19 cellular contexts compared by ENCODE assay signal in the genomic region with DNA sequence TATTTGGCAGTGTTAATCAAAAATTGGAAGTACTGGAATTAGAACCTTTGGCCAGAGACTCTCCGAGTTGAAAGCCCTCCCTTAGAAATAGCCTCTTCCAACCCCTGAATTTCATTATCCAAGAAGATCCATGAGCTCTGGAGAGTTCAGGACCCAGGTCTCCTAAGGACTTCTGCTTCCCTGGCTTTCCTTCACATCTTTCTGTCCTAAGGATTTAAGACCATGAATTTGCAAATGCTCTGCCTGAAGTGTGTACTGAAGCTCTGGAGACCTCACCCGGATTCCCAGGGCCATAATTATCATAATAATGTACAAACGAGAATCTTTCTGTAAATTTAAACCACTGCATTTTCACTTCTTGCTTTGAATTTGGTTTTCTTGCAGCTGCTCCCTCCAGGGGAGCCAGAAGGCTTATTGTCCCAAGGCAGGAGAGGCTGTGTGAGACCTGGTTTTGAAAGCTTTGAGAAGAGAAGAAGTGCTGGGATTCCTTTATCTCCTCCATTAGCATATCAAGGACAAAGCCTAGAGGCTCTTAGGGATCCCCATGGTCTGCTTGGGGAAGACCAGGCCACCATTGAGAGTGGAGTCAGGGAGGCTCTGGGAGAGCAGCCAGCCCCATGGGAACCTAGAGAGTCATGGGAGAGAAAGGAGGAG. TPM values are rescaled to one million over a fixed set of nuclear protein-coding genes. Genes with fewer than 3 reads are reported as not detected.
DNase-seq lines count a peak whose midpoint lies in the region; ATAC-seq and TF ChIP-seq lines count a peak whose summit lies in the region.
"Had no signal": no experiment of that assay in that cellular context is flagged by ENCODE, and none has a peak within 500 bp of the region (broad histone marks: within the 10 kb centered on the region; RNA-seq: fewer than 3 reads in every experiment).

No MANE protein-coding gene starts in this region.

- H3K9me2 ChIP-seq in GM23338 (ENCODE audit: insufficient read depth) (peaks cover 21% of the 10 kb centered on the region), SU-DHL-6 (replicated peaks; ENCODE audit: insufficient read depth, low read length) (no peaks in the 10 kb centered on the region)

- no peak overlapping the region for H2BK5ac ChIP-seq in neuronal stem cell (ENCODE audit: low read length)

- H3K27me3 ChIP-seq in GM23338 (ENCODE audit: insufficient read depth) (peaks cover 15% of the 10 kb centered on the region; the same call in 1 of the 2 replicates), SU-DHL-6 (ENCODE audit: low read length) (no peaks in the 10 kb centered on the region), neuronal stem cell (ENCODE audit: control insufficient read depth in 3 of 3, insufficient read depth in 3 of 3, low read depth in 1 of 3, low read length in 3 of 3) (no peaks in the 10 kb centered on the region)
- H3K27me3 ChIP-seq: SJCRH30 had no signal

- H4K91ac ChIP-seq in neuronal stem cell (ENCODE audit: low read depth, low read length, poor library complexity) = no peak overlapping the region

- no peak overlapping the region for H2BK120ac ChIP-seq in neuronal stem cell (ENCODE audit: low read depth, low read length)

- H3K9ac ChIP-seq in SU-DHL-6 (ENCODE audit: low read length) (no peak overlapping the region), neuronal stem cell (ENCODE audit: low read depth, low read length, poor library complexity) (no peak overlapping the region)
- H3K9ac ChIP-seq: KMS-11 had no signal

- no peak overlapping the region for H3K23ac ChIP-seq in neuronal stem cell (ENCODE audit: low read depth, low read length, poor library complexity)

- H3K4me1 ChIP-seq in GM23338 (ENCODE audit: insufficient read depth) (peaks cover 17% of the 10 kb centered on the region; the same call in 1 of the 2 replicates), neuronal stem cell (ENCODE audit: control insufficient read depth in 2 of 2, insufficient read depth in 1 of 2, low read depth in 1 of 2, low read length in 2 of 2) (peaks cover 0 to 3% of the 10 kb centered on the region in 2 donors)
- H3K4me1 ChIP-seq: SJCRH30 had no signal

- no peak overlapping the region for H2BK15ac ChIP-seq in neuronal stem cell (ENCODE audit: low read length)

- ATAC-seq in GM23338 = peak; percentile 95
- ATAC-seq in GM19395 (IDR thresholded peaks at IDR 0.05; ENCODE audit: unreplicated experiment) = no peak
- ATAC-seq: HepG2 had no signal

- peaks cover 25% of the 10 kb centered on the region for H3K4me1 Mint-ChIP-seq in GM23338

- H3K4me2 ChIP-seq in GM23338 (peak overlapping the region; percentile 57), SU-DHL-6 (ENCODE audit: low read depth, low read length, poor library complexity, severe bottlenecking) (no peak overlapping the region), neuronal stem cell (ENCODE audit: insufficient read depth, low read length, poor library complexity, severe bottlenecking) (no peak overlapping the region)
- H3K4me2 ChIP-seq: KMS-11 had no signal

- H2AFZ ChIP-seq in GM23338 = no peak overlapping the region
- H2AFZ ChIP-seq in SU-DHL-6 (ENCODE audit: low read depth, low read length, severe bottlenecking) = no peak overlapping the region
- peak overlapping the region; percentile 28 for H2AFZ ChIP-seq in neuronal stem cell (ENCODE audit: low read length)

- peaks cover 5% of the 10 kb centered on the region; the same call in 2 of the 3 replicates for H3K36me3 Mint-ChIP-seq in GM23338 (ENCODE audit: low read depth)

- H3F3A ChIP-seq in GM23338 (replicated peaks; ENCODE audit: low read depth) (no peaks in the 10 kb centered on the region; the same call in 1 of the 2 replicates), SU-DHL-6 (ENCODE audit: insufficient read depth) (peaks cover 5% of the 10 kb centered on the region; the same call in 1 of the 2 replicates)

- H3K79me2 ChIP-seq in GM23338 (replicated peaks; ENCODE audit: insufficient read depth) = no peaks in the 10 kb centered on the region
- no peaks in the 10 kb centered on the region for H3K79me2 ChIP-seq in SU-DHL-6 (ENCODE audit: insufficient read depth, low read length)

- H3K4me3 ChIP-seq in GM23338 (peak overlapping the region; percentile 34; the same call in 1 of the 2 replicates), SU-DHL-6 (ENCODE audit: insufficient read depth, low read length, poor library complexity, severe bottlenecking) (no peak overlapping the region), neuronal stem cell (ENCODE audit: low read length in 2 of 2) (no peak overlapping the region)
- H3K4me3 ChIP-seq: SJCRH30 had no signal

- no peak overlapping the region for H4K8ac ChIP-seq in neuronal stem cell (ENCODE audit: low read depth, low read length)

- H3K9me3 ChIP-seq in SU-DHL-6 (ENCODE audit: insufficient read depth, low read length) = no peaks in the 10 kb centered on the region
- H3K9me3 ChIP-seq in neuronal stem cell (replicated peaks in 1 of 2; ENCODE audit: control insufficient read depth in 2 of 2, insufficient read depth in 1 of 2, low read depth in 1 of 2, low read length in 2 of 2) = peaks cover 0 to 2% of the 10 kb centered on the region in 2 donors
- H3K9me3 ChIP-seq: SJCRH30 had no signal

- peak overlapping the region; percentile 41 for H2AK5ac ChIP-seq in neuronal stem cell (ENCODE audit: low read depth, low read length)

- H3K14ac ChIP-seq in neuronal stem cell (ENCODE audit: low read length) = no peak overlapping the region

- no peak overlapping the region for H3K4ac ChIP-seq in neuronal stem cell (ENCODE audit: low read length)

- H3K36me3 ChIP-seq in GM23338 (ENCODE audit: insufficient read depth) (no peaks in the 10 kb centered on the region), SU-DHL-6 (ENCODE audit: low read length) (no peaks in the 10 kb centered on the region), neuronal stem cell (replicated peaks in 1 of 2; ENCODE audit: control insufficient read depth in 2 of 2, insufficient read depth in 2 of 2, low read length in 2 of 2) (no peaks in the 10 kb centered on the region)
- H3K36me3 ChIP-seq: SJCRH30 had no signal

- H3K18ac ChIP-seq in neuronal stem cell (ENCODE audit: low read length) = peak overlapping the region; percentile 41

- intact Hi-C loops in posterior vena cava (cut with DNase I) = no loop called here

- no peak overlapping the region for H3K27ac Mint-ChIP-seq in GM23338
- H3K27ac Mint-ChIP-seq: CD4-positive, alpha-beta T cell had no signal

- H4K20me1 ChIP-seq in GM23338 (replicated peaks; ENCODE audit: insufficient read depth) (no peaks in the 10 kb centered on the region; the same call in 1 of the 2 replicates), SU-DHL-6 (ENCODE audit: low read depth, low read length) (no peaks in the 10 kb centered on the region)

- TF ChIP-seq CTCF in GM23338 (conservative IDR thresholded peaks at IDR 0.05; ENCODE audit: low read depth in 2 of 2) = no peak
- TF ChIP-seq CTCF in SU-DHL-6 (IDR thresholded peaks at IDR 0.05; ENCODE audit: insufficient read depth, low read length, poor library complexity, severe bottlenecking) = no peak

- no peak overlapping the region for H3K27ac ChIP-seq in GM23338 (ENCODE audit: low read depth)
- H3K27ac ChIP-seq in SU-DHL-6 (ENCODE audit: low read depth, low read length) = peak overlapping the region; percentile 85
- H3K27ac ChIP-seq in neuronal stem cell (replicated peaks; ENCODE audit: low read length) = no peak overlapping the region
- H3K27ac ChIP-seq: KMS-11, SJCRH30 had no signal

- no peaks in the 10 kb centered on the region for H3K79me1 ChIP-seq in neuronal stem cell (ENCODE audit: low read depth, low read length)

- no peak overlapping the region for H2BK12ac ChIP-seq in neuronal stem cell (ENCODE audit: low read length)

- no peak overlapping the region for H3K4me3 Mint-ChIP-seq in GM23338
- H3K4me3 Mint-ChIP-seq: CD4-positive, alpha-beta T cell had no signal

- no CpG with 5 or more reads among the region's 3 CpGs for WGBS in neuronal stem cell (ENCODE audit: extremely low coverage in 2 of 2, insufficient read length in 2 of 2, insufficient replicate concordance in 1 of 2), 2 donors

- peaks cover 10% of the 10 kb centered on the region; the same call in 2 of the 3 replicates for H3K9me3 Mint-ChIP-seq in GM23338
- H3K9me3 Mint-ChIP-seq: CD4-positive, alpha-beta T cell had no signal

- DNase-seq in GM23338 (ENCODE audit: low spot score) (peak; percentile 44), iPS DF 4.7 (ENCODE audit: extremely low read depth, low spot score) (peak; percentile 74), neuronal stem cell (ENCODE audit: low spot score) (no peak), NCI-H146 (lab: John Stamatoyannopoulos, UW) (no peak), posterior vena cava (ENCODE audit: low spot score) (no peak)
- DNase-seq: Calu3; CD4-positive, alpha-beta T cell; DMS79; GDM1; NCI-H1930; NCI-H2171 treated with DMSO at 0.1 percent for 48 hours; NCI-H82; RPMI8226; SJCRH30; SW 1271 had no signal

- H3K27me3 Mint-ChIP-seq in GM23338 (ENCODE audit: insufficient read depth, low read depth, poor library complexity) = peaks cover 11% of the 10 kb centered on the region

TF ChIP-seq in GM23338, 12 proteins besides CTCF, POLR2A, EP300 and RAD21 (continues in another document):
- TF ChIP-seq EZH2phosphoT487 (IDR thresholded peaks at IDR 0.05; ENCODE audit: unreplicated experiment) (no peak), EZH2 (IDR thresholded peaks at IDR 0.05; ENCODE audit: low read depth, unreplicated experiment) (no peak), STAT1 (IDR thresholded peaks at IDR 0.05; ENCODE audit: unreplicated experiment) (no peak), JUNB (IDR thresholded peaks at IDR 0.05; ENCODE audit: unreplicated experiment) (no peak), NANOG (IDR thresholded peaks at IDR 0.05; ENCODE audit: borderline replicate concordance) (peak; percentile 32; the same call in 1 of the 2 replicates), ZNF114 (CRISPR knock-in tag; IDR thresholded peaks at IDR 0.05) (peak; percentile 78; the same call in 1 of the 2 replicates)
- TF ChIP-seq, protein P1, sequence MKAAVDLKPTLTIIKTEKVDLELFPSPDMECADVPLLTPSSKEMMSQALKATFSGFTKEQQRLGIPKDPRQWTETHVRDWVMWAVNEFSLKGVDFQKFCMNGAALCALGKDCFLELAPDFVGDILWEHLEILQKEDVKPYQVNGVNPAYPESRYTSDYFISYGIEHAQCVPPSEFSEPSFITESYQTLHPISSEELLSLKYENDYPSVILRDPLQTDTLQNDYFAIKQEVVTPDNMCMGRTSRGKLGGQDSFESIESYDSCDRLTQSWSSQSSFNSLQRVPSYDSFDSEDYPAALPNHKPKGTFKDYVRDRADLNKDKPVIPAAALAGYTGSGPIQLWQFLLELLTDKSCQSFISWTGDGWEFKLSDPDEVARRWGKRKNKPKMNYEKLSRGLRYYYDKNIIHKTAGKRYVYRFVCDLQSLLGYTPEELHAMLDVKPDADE (IDR thresholded peaks at IDR 0.05) = no peak

RNA-seq across cellular contexts. Expression of a gene that starts 41.1 kb away (rescaled TPM):
- 91.4 and 96.6 TPM in 2 replicates for total RNA-seq in GM23338 (2014; rRNA removed; shearing (Covaris generic))
- 130 and 135 TPM in 2 replicates for polyA plus RNA-seq in GM23338 (2016; fragmentation: Nextera tagmentation; extraction: Ambion mirVana)
- 77.4 TPM for polyA plus RNA-seq in neuronal stem cell (2013, experiment 1 of 2)
- polyA plus RNA-seq in neuronal stem cell (2013, experiment 2 of 2) = 74.7 TPM
- 10 to 100 TPM; 21.7 to 25.6 TPM for total RNA-seq in posterior vena cava

RNA-seq across cellular contexts. Expression of a gene that starts 59.5 kb away (rescaled TPM):
- total RNA-seq in GM23338 (2014; rRNA removed; shearing (Covaris generic)) = under 0.01 and 0.03 TPM in 2 replicates
- 0.02 TPM in 1 of 2 replicates, not detected in the other for polyA plus RNA-seq in GM23338 (2016; fragmentation: Nextera tagmentation; extraction: Ambion mirVana)
- 0.06 TPM for polyA plus RNA-seq in neuronal stem cell (2013, experiment 1 of 2)
- polyA plus RNA-seq in neuronal stem cell (2013, experiment 2 of 2) = 0.07 TPM
- total RNA-seq in posterior vena cava = 10 to 100 TPM; 35.7 to 40.0 TPM

Comparison
In these comparisons a context has a peak if more than half of its experiments do, and no peak if none do; other contexts are left out.
1. DNase-seq: peak in GM23338 (single experiment) and iPS DF 4.7 (single experiment); none in neuronal stem cell (single experiment), NCI-H146 (single experiment) and posterior vena cava (single experiment).
2. RNA of a gene that starts 59.5 kb away (total RNA-seq): 35.7 to 40.0 TPM in posterior vena cava; under 0.01 to 0.03 TPM in GM23338; every median in the first group is over 10 times any median in the second.